ENCODE assay signal across 1 cellular context in the genomic region with DNA sequence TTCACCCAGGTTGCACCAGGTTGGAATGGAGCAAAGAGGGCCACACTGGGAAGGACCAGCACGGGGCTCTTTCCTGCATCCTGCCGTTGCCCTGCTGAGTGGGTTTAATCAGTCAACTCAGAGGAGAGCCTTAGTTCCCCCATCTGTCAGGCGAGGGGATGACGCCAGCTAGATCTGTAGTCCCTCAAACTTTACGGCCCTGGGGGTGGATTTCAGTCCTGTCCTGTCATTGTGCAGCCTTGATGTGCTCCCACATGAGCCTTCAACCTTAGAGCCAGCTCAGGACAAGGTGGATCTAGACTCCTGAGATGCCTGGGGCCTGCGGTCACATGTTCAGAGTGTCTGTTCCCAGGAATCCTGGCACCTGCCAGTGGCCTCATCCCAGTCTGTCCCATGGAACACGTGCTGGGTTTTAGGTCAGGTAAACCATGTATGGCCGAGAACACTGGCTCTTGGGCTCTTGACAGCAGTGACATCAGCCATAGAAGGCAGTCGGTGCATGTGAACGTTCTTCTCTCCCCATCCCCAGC.
TF ChIP-seq lines count a peak whose summit lies in the region.

No MANE protein-coding gene starts in this region.

TF ChIP-seq in K562, 482 proteins besides CTCF, POLR2A, EP300 and RAD21 (continued from another document):
- TF ChIP-seq, protein P1, sequence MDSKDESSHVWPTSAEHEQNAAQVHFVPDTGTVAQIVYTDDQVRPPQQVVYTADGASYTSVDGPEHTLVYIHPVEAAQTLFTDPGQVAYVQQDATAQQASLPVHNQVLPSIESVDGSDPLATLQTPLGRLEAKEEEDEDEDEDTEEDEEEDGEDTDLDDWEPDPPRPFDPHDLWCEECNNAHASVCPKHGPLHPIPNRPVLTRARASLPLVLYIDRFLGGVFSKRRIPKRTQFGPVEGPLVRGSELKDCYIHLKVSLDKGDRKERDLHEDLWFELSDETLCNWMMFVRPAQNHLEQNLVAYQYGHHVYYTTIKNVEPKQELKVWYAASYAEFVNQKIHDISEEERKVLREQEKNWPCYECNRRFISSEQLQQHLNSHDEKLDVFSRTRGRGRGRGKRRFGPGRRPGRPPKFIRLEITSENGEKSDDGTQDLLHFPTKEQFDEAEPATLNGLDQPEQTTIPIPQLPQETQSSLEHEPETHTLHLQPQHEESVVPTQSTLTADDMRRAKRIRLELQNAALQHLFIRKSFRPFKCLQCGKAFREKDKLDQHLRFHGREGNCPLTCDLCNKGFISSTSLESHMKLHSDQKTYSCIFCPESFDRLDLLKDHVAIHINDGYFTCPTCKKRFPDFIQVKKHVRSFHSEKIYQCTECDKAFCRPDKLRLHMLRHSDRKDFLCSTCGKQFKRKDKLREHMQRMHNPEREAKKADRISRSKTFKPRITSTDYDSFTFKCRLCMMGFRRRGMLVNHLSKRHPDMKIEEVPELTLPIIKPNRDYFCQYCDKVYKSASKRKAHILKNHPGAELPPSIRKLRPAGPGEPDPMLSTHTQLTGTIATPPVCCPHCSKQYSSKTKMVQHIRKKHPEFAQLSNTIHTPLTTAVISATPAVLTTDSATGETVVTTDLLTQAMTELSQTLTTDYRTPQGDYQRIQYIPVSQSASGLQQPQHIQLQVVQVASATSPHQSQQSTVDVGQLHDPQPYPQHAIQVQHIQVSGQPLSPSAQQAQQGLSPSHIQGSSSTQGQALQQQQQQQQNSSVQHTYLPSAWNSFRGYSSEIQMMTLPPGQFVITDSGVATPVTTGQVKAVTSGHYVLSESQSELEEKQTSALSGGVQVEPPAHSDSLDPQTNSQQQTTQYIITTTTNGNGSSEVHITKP (IDR thresholded peaks at IDR 0.05; ENCODE audit: partially characterized antibody) = peak; percentile 64
- TF ChIP-seq GTF2F1 (IDR thresholded peaks at IDR 0.05; ENCODE audit: low read depth, low read length) (0 out of 2 replicates have a peak, but pooled peaks have one; percentile 35), CHCHD3 (CRISPR knock-in tag; IDR thresholded peaks at IDR 0.05) (peak; percentile 87; the same call in 1 of the 2 replicates)
- TF ChIP-seq, protein P2, sequence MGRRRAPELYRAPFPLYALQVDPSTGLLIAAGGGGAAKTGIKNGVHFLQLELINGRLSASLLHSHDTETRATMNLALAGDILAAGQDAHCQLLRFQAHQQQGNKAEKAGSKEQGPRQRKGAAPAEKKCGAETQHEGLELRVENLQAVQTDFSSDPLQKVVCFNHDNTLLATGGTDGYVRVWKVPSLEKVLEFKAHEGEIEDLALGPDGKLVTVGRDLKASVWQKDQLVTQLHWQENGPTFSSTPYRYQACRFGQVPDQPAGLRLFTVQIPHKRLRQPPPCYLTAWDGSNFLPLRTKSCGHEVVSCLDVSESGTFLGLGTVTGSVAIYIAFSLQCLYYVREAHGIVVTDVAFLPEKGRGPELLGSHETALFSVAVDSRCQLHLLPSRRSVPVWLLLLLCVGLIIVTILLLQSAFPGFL (CRISPR knock-in tag; IDR thresholded peaks at IDR 0.05) = no peak
